Comparison of ENCODE assay signal across 1 cellular context in genomic region chr9:6703898-6704639, GRCh38.
A peak's percentile ranks its signal among the peaks of the same experiment; 100 is the strongest.
TF ChIP-seq lines count a peak whose summit lies in the region.

No MANE protein-coding gene starts in this region.

TF ChIP-seq in WTC11, 78 proteins besides CTCF, POLR2A, EP300 and RAD21 (continued from another document):
- TF ChIP-seq FOXP4 (CRISPR knock-in tag; IDR thresholded peaks at IDR 0.05) (peak; percentile 85), AR (CRISPR knock-in tag; IDR thresholded peaks at IDR 0.05) (no peak), E2F5 (CRISPR knock-in tag; IDR thresholded peaks at IDR 0.05) (peak; percentile 84; the same call in 1 of the 2 replicates), ZBTB43 (CRISPR knock-in tag; IDR thresholded peaks at IDR 0.05) (peak; percentile 94), GRHL2 (CRISPR knock-in tag; IDR thresholded peaks at IDR 0.05; ENCODE audit: insufficient replicate concordance, severe bottlenecking) (no peak), ZNF232 (CRISPR knock-in tag; IDR thresholded peaks at IDR 0.05) (peak; percentile 84), FOXP1 (CRISPR knock-in tag; IDR thresholded peaks at IDR 0.05; ENCODE audit: borderline replicate concordance) (peak; percentile 99), SMAD4 (CRISPR knock-in tag; IDR thresholded peaks at IDR 0.05) (peak; percentile 51; the same call in 1 of the 2 replicates), ZMAT4 (CRISPR knock-in tag; IDR thresholded peaks at IDR 0.05) (no peak), TEAD4 (CRISPR knock-in tag; IDR thresholded peaks at IDR 0.05) (peak; percentile 75; the same call in 1 of the 2 replicates), CREM (CRISPR knock-in tag; IDR thresholded peaks at IDR 0.05) (peak; percentile 68; the same call in 1 of the 2 replicates), JAZF1 (CRISPR knock-in tag; IDR thresholded peaks at IDR 0.05) (no peak), ERG (CRISPR knock-in tag; IDR thresholded peaks at IDR 0.05) (no peak), USF1 (CRISPR knock-in tag; IDR thresholded peaks at IDR 0.05) (peak; percentile 100), OVOL2 (CRISPR knock-in tag; IDR thresholded peaks at IDR 0.05; ENCODE audit: borderline replicate concordance) (no peak), PRDM15 (CRISPR knock-in tag; IDR thresholded peaks at IDR 0.05) (no peak; the same call in 1 of the 2 replicates), NR2C2 (CRISPR knock-in tag; IDR thresholded peaks at IDR 0.05) (no peak), FOXJ3 (CRISPR knock-in tag; IDR thresholded peaks at IDR 0.05; ENCODE audit: borderline replicate concordance) (no peak), NR1H2 (CRISPR knock-in tag; IDR thresholded peaks at IDR 0.05) (no peak), ZNF671 (CRISPR knock-in tag; IDR thresholded peaks at IDR 0.05) (no peak), SOX15 (CRISPR knock-in tag; IDR thresholded peaks at IDR 0.05) (no peak), ZNF396 (CRISPR knock-in tag; IDR thresholded peaks at IDR 0.05; ENCODE audit: borderline replicate concordance) (no peak), JUN (CRISPR knock-in tag; IDR thresholded peaks at IDR 0.05) (peak; percentile 78; the same call in 1 of the 2 replicates), MLX (CRISPR knock-in tag; IDR thresholded peaks at IDR 0.05) (no peak), CREB1 (CRISPR knock-in tag; IDR thresholded peaks at IDR 0.05) (0 out of 2 replicates have a peak, but pooled peaks have one; percentile 70), ZBTB21 (CRISPR knock-in tag; IDR thresholded peaks at IDR 0.05; ENCODE audit: borderline replicate concordance) (peak; percentile 85; the same call in 1 of the 2 replicates), NR3C1 (CRISPR knock-in tag; conservative IDR thresholded peaks at IDR 0.05; ENCODE audit: low read depth) (peak; percentile 91; the same call in 1 of the 2 replicates), RELA (CRISPR knock-in tag; IDR thresholded peaks at IDR 0.05; ENCODE audit: borderline replicate concordance) (peak; percentile 84; the same call in 1 of the 2 replicates), NFATC4 (CRISPR knock-in tag; IDR thresholded peaks at IDR 0.05) (no peak), ZNF121 (CRISPR knock-in tag; IDR thresholded peaks at IDR 0.05) (no peak), ZNF425 (CRISPR knock-in tag; conservative IDR thresholded peaks at IDR 0.05) (no peak), ZNF532 (CRISPR knock-in tag; IDR thresholded peaks at IDR 0.05; ENCODE audit: borderline replicate concordance) (peak; percentile 29; the same call in 1 of the 2 replicates)
